11 cellular contexts compared by ENCODE assay signal in the genomic region with DNA sequence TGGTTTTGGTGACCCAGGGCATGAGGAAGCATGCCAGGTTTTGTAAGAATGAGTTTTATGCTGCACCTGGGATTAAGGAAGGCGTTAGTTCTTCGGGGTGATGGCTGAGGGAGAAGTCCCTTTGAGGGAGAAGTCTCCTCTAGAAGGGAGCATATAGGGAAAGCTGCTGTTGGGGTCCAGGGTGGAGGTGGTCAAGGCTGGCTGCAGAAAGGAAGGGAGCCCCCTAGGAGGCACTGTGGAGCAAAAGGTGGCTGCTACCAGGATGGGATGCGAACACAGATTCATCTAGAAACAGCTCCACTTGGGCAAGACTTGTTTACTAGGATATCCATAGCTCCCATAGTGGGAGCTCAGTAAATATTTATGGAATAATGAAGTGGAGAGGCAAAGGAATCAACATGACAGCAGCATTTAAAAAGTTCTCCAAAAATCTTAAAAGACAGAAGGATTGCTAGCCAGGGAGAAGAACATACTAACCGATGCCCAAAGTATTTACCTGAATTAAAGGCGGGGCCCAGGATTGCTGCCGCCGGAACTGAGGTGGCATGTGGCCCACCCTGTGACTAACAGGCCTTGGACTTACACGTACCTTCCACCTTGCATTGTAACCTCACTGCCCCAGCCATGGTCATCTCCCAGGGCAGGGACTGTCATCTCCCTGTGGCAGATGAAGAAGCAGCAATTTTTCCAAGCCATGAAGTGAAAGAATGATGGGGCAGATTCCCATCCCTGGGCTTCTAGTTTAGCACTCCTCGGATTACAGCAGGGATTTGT. TPM values are rescaled to one million over a fixed set of nuclear protein-coding genes. Genes with fewer than 3 reads are reported as not detected.
DNase-seq lines count a peak whose midpoint lies in the region; ATAC-seq, FAIRE-seq and TF ChIP-seq lines count a peak whose summit lies in the region.
"Had no signal": no experiment of that assay in that cellular context is flagged by ENCODE, and none has a peak within 500 bp of the region (broad histone marks: within the 10 kb centered on the region; RNA-seq: fewer than 3 reads in every experiment).

No MANE protein-coding gene starts in this region.

- FAIRE-seq in HTR-8/SVneo (lab: Jason Lieb, UNC) (peak; percentile 31), bronchial epithelial cell (lab: Jason Lieb, UNC) (peak; percentile 40)
- FAIRE-seq: TTC549 had no signal

- H3K9me3 ChIP-seq in mesodermal cell (ENCODE audit: control insufficient read depth, low read length): no peaks in the 10 kb centered on the region

- ATAC-seq in GM18502 (IDR thresholded peaks at IDR 0.05; ENCODE audit: poor library complexity, unreplicated experiment): no peak

- H3K36me3 ChIP-seq in bronchial epithelial cell (ENCODE audit: control insufficient read depth, insufficient read depth, low read length): no peaks in the 10 kb centered on the region
- peaks cover 88% of the 10 kb centered on the region for H3K36me3 ChIP-seq in mesodermal cell (ENCODE audit: control insufficient read depth, insufficient read depth, low read length)

- H3K4me3 ChIP-seq in bronchial epithelial cell (ENCODE audit: low read depth, low read length) (no peak overlapping the region), mesodermal cell (ENCODE audit: extremely low read depth, insufficient read depth, low read length, poor library complexity, severe bottlenecking) (no peak overlapping the region)

- DNase-seq in AG09319 (ENCODE audit: extremely low read depth, low read depth) (no peak), HTR-8/SVneo (ENCODE audit: insufficient read length, low spot score) (no peak), bronchial epithelial cell (ENCODE audit: low read depth) (peak; percentile 45), GM19240 (ENCODE audit: insufficient read length, low spot score) (no peak), NK-92 (lab: John Stamatoyannopoulos, UW; ENCODE audit: unreplicated experiment) (no peak)
- no peak for DNase-seq in activated T-cell treated with anti-CD3 and anti-CD28 coated beads, Interleukin-2, amount 50 U/mL, for 48 hours
- DNase-seq: activated effector memory CD4-positive, alpha-beta T cell treated with anti-CD3 and anti-CD28 coated beads, Interleukin-2, amount 50 U/mL, for 16 hours; left ventricle myocardium superior had no signal

- peak; percentile 44 for TF ChIP-seq CTCF in AG09319 (IDR thresholded peaks at IDR 0.05; ENCODE audit: low read depth, low read length)
- peak; percentile 28 for TF ChIP-seq CTCF in bronchial epithelial cell (IDR thresholded peaks at IDR 0.05; ENCODE audit: insufficient read depth, low read length, severe bottlenecking)

- WGBS in mesodermal cell (ENCODE audit: insufficient coverage in 2 of 2), 2 experiments: 96 to 98% methylated on average over 7 of the region's 9 CpGs

- peaks cover 51% of the 10 kb centered on the region for H3K4me1 ChIP-seq in mesodermal cell (ENCODE audit: control insufficient read depth, insufficient read depth, low read length, poor library complexity, severe bottlenecking)

- peak overlapping the region; percentile 96 for H3K27ac ChIP-seq in mesodermal cell (ENCODE audit: low read depth, low read length, severe bottlenecking)

- no peaks in the 10 kb centered on the region for H3K27me3 ChIP-seq in bronchial epithelial cell (ENCODE audit: control insufficient read depth, insufficient read depth, low read length)

RNA-seq across cellular contexts. Expression of a gene that starts 7.1 kb away (rescaled TPM):
- 11.8 TPM in 2 replicates for total RNA-seq in bronchial epithelial cell
- 16.6 TPM for polyA plus RNA-seq in mesodermal cell (2013, experiment 1 of 2)
- polyA plus RNA-seq in mesodermal cell (2013, experiment 2 of 2): 14.0 TPM

RNA-seq across cellular contexts. Expression of a gene that starts 22.7 kb away (rescaled TPM):
- total RNA-seq in bronchial epithelial cell: 5.8 and 12.4 TPM in 2 replicates
- polyA plus RNA-seq in mesodermal cell (2013, experiment 1 of 2): 766 TPM
- 653 TPM for polyA plus RNA-seq in mesodermal cell (2013, experiment 2 of 2)
